9 cellular contexts compared by ENCODE assay signal in the genomic region with DNA sequence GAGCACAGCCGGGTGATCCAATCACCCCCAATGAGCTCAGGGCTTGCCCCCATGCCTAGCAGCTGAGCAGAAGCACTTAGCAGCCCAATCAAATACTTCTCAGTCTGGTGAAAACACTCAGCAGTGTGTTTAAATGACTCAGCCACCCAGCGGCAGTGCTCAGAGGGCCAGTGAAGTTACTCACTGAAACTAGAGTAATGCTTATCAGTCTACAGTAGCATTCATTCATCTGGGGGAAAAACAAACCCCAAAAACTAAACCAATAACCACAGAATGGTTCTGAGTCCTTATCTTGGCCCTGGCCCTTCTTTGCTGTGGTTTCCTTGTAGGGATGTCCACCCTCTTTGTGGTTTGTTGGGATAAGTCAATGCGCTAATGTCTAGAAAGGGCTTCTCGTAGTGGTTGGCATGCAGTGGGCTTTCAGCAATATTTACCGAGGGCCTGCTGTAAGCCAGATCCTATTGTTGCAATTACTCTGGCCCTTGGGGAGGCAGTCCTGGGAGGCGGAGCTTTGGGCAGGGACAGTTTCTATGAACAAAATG. TPM values are rescaled to one million over a fixed set of nuclear protein-coding genes. Genes with fewer than 3 reads are reported as not detected.
DNase-seq lines count a peak whose midpoint lies in the region; TF ChIP-seq lines count a peak whose summit lies in the region.
"Had no signal": no experiment of that assay in that cellular context is flagged by ENCODE, and none has a peak within 500 bp of the region (broad histone marks: within the 10 kb centered on the region; RNA-seq: fewer than 3 reads in every experiment).

No MANE protein-coding gene starts in this region.

- H3K27ac ChIP-seq in breast epithelium (no peak overlapping the region), Karpas-422 (ENCODE audit: low read length) (no peak overlapping the region)

- H3K27me3 Mint-ChIP-seq in MCF 10A (ENCODE audit: insufficient read depth, unreplicated experiment): no peaks in the 10 kb centered on the region
- H3K27me3 Mint-ChIP-seq in HFFc6 (ENCODE audit: insufficient read depth): peaks cover 43% of the 10 kb centered on the region

- H3K79me2 ChIP-seq in Karpas-422 (ENCODE audit: low read length): no peaks in the 10 kb centered on the region

- H3K36me3 Mint-ChIP-seq in MCF 10A (ENCODE audit: insufficient read depth, unreplicated experiment) (no peaks in the 10 kb centered on the region), HFFc6 (ENCODE audit: low read depth) (peaks cover 7% of the 10 kb centered on the region; the same call in 1 of the 2 replicates)

- no peak for TF ChIP-seq POLR2A in breast epithelium (IDR thresholded peaks at IDR 0.05)

- H3K36me3 ChIP-seq in breast epithelium (no peaks in the 10 kb centered on the region), Karpas-422 (ENCODE audit: insufficient read depth, low read length) (no peaks in the 10 kb centered on the region)

- TF ChIP-seq CTCF in MCF 10A (IDR thresholded peaks at IDR 0.05; ENCODE audit: unreplicated experiment) (no peak), breast epithelium (IDR thresholded peaks at IDR 0.05) (no peak), HFFc6 (IDR thresholded peaks at IDR 0.05) (peak; percentile 25; the same call in 1 of the 2 replicates)

- H3K4me2 ChIP-seq in Karpas-422 (ENCODE audit: low read depth, low read length, poor library complexity, severe bottlenecking): no peak overlapping the region

- intact Hi-C loops in MCF 10A (cut with micrococcal nuclease) (no loop called here), breast epithelium (cut with DNase I; ENCODE audit: low total_unique reads) (no loop called here)

- H3K9ac ChIP-seq in Karpas-422 (ENCODE audit: low read length): no peak overlapping the region

- no TSS peak for BruUV-seq in MCF 10A (replicated peaks; lab: Mats Ljungman, UMichigan)

- CTCF ChIA-PET in MCF 10A (lab: Yijun Ruan, JAX): interaction anchor here (0.6 kb wide), 1 partner anchor 355 kb away, joined by 3 read pairs; no protein-coding TSS in a partner anchor

- no peak overlapping the region for H2AFZ ChIP-seq in Karpas-422 (ENCODE audit: low read length)

- H3K9me3 Mint-ChIP-seq in MCF 10A (ENCODE audit: unreplicated experiment) (no peaks in the 10 kb centered on the region), HFFc6 (peaks cover 7% of the 10 kb centered on the region; the same call in 1 of the 2 replicates)
- H3K9me3 Mint-ChIP-seq: dendritic cell treated with granulocyte-macrophage colony-stimulating factor and Interleukin-4, amounts not matched to agents 40 ng/mL and 50 ng/mL, for 4 days had no signal

- peak; percentile 41 for DNase-seq in MCF 10A (ENCODE audit: unreplicated experiment)
- DNase-seq in breast epithelium (ENCODE audit: low spot score in 2 of 2): no peak
- DNase-seq in HFFc6: peak; percentile 88
- peak; percentile 95 for DNase-seq in MV-4-11 (lab: John Stamatoyannopoulos, UW)
- peak; percentile 32 for DNase-seq in fibroblast of gingiva (ENCODE audit: low read depth)
- DNase-seq in RPMI8226: no peak
- DNase-seq in NCI-H146 treated with DMSO at 0.1 percent for 48 hours (lab: John Stamatoyannopoulos, UW; ENCODE audit: unreplicated experiment): no peak
- DNase-seq in Karpas-422: no peak

- H3K9me2 ChIP-seq in Karpas-422 (replicated peaks; ENCODE audit: insufficient read depth, low read length): no peaks in the 10 kb centered on the region

- H3K4me3 Mint-ChIP-seq in MCF 10A (ENCODE audit: unreplicated experiment) (no peak overlapping the region), HFFc6 (no peak overlapping the region)
- H3K4me3 Mint-ChIP-seq: dendritic cell treated with granulocyte-macrophage colony-stimulating factor and Interleukin-4, amounts not matched to agents 40 ng/mL and 50 ng/mL, for 4 days had no signal

- POLR2A ChIA-PET in MCF 10A (lab: Yijun Ruan, JAX): no interaction called here

- H3K9me3 ChIP-seq in breast epithelium: no peaks in the 10 kb centered on the region
- H3K9me3 ChIP-seq in Karpas-422 (ENCODE audit: low read length): no peaks in the 10 kb centered on the region

- H3K27ac Mint-ChIP-seq in MCF 10A (ENCODE audit: low read depth, unreplicated experiment) (no peak overlapping the region), HFFc6 (peak overlapping the region; percentile 77)
- H3K27ac Mint-ChIP-seq: dendritic cell treated with granulocyte-macrophage colony-stimulating factor and Interleukin-4, amounts not matched to agents 40 ng/mL and 50 ng/mL, for 4 days had no signal

- no peak overlapping the region for H3K4me3 ChIP-seq in breast epithelium
- H3K4me3 ChIP-seq in Karpas-422 (ENCODE audit: low read length): no peak overlapping the region

- H3K4me1 Mint-ChIP-seq in MCF 10A (ENCODE audit: insufficient read depth, unreplicated experiment) (no peaks in the 10 kb centered on the region), HFFc6 (ENCODE audit: low read depth) (peaks cover 19% of the 10 kb centered on the region)

- H4K20me1 ChIP-seq in Karpas-422 (ENCODE audit: insufficient read depth, low read depth, low read length): no peaks in the 10 kb centered on the region

- H3K4me1 ChIP-seq in breast epithelium (no peaks in the 10 kb centered on the region), Karpas-422 (ENCODE audit: low read length) (no peaks in the 10 kb centered on the region)

- no peaks in the 10 kb centered on the region for H3K27me3 ChIP-seq in breast epithelium
- H3K27me3 ChIP-seq in Karpas-422 (ENCODE audit: low read length): no peaks in the 10 kb centered on the region

RNA-seq across cellular contexts. Expression of a gene that starts 43.2 kb away (rescaled TPM):
- total RNA-seq in MCF 10A (2022) (0.20 and 0.63 TPM in 2 replicates), breast epithelium (not detected)
- total RNA-seq in HFFc6 (2021; fragmentation: NEBNext Ultra II Directional; extraction: Animal tissue kit (Norgen Biotek cat#: 25700)): not detected
- total RNA-seq in Karpas-422 (2014; rRNA removed; shearing (Covaris generic); ENCODE audit: low replicate concordance): not detected in 2 replicates

Comparison
In these comparisons a context has a peak if more than half of its experiments do, and no peak if none do; other contexts are left out.
1. DNase-seq: peak in MCF 10A (single experiment), HFFc6 (single experiment), MV-4-11 (single experiment) and fibroblast of gingiva (single experiment); none in breast epithelium (0 of 2), RPMI8226 (single experiment), NCI-H146 treated with DMSO at 0.1 percent for 48 hours (single experiment) and Karpas-422 (single experiment).